ENCODE assay signal across 8 cellular contexts in the genomic region with DNA sequence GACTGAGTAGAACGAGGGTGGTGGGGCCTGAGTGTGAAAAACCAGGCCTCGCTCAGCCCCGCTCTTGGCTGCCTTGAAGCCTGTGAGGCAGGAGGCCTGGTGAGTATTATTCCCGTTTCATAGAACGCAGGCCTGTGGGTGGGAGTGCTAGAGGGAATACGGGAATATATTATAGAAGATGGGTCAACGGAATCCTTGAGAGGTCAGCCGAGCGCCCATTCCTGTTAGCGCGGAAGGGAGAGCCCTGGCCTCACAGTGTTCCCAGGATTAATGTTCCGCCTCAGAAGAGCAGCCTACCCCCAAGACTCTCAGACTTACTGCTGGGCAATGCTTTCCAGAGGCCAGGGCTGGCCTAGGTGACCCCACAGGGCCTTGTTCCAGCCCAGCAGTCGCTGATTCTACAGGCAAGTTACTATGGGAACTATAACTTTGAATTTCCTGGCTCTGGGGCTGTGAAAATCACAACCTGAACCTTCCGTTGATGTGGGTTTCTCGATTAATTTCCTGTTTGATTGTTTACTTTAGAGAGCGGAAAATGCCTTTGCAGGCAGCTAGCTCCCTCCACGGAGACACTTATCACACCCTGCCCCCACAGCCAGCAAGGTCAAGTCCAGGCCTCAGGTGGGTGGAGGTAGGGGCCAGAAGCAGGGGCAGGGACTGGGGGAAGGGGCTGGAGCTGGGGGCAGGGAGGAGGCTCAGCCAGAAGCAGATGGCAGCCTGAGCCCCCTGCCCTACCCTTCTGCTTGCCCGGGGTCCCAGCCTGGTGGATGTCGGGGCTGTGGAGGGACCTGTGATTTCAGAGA.
DNase-seq lines count a peak whose midpoint lies in the region; ATAC-seq and TF ChIP-seq lines count a peak whose summit lies in the region.

No MANE protein-coding gene starts in this region.

- CTCF ChIA-PET in MCF 10A (lab: Yijun Ruan, JAX): no interaction called here

- no peaks in the 10 kb centered on the region for H3K79me2 ChIP-seq in hepatocyte

- TF ChIP-seq CTCF in hepatocyte (IDR thresholded peaks at IDR 0.05; ENCODE audit: poor library complexity) (no peak), MCF 10A (IDR thresholded peaks at IDR 0.05; ENCODE audit: unreplicated experiment) (no peak)

- H3K27me3 ChIP-seq in hepatocyte: no peaks in the 10 kb centered on the region

- POLR2A ChIA-PET in MCF 10A (lab: Yijun Ruan, JAX): no interaction called here

- intact Hi-C loops in MCF 10A (cut with micrococcal nuclease): no loop called here

- BruUV-seq in MCF 10A (replicated peaks; lab: Mats Ljungman, UMichigan): no TSS peak

- H3K4me3 Mint-ChIP-seq in MCF 10A (ENCODE audit: unreplicated experiment): no peak overlapping the region

- H3K36me3 Mint-ChIP-seq in MCF 10A (ENCODE audit: insufficient read depth, unreplicated experiment): peaks cover 15% of the 10 kb centered on the region

- no peaks in the 10 kb centered on the region for H3K27me3 Mint-ChIP-seq in MCF 10A (ENCODE audit: insufficient read depth, unreplicated experiment)

- H3K27ac ChIP-seq in KOPT-K1 (ENCODE audit: low read depth, low read length, poor library complexity, severe bottlenecking): peak overlapping the region; percentile 73
- H3K27ac ChIP-seq in hepatocyte: peak overlapping the region; percentile 89

- no peaks in the 10 kb centered on the region for H3K9me3 ChIP-seq in KOPT-K1 (ENCODE audit: insufficient read depth, low read length, poor library complexity, severe bottlenecking)
- H3K9me3 ChIP-seq in hepatocyte (ENCODE audit: low read depth): no peaks in the 10 kb centered on the region

- H3K9me3 Mint-ChIP-seq in MCF 10A (ENCODE audit: unreplicated experiment): peaks cover 18% of the 10 kb centered on the region

- H3K36me3 ChIP-seq in KOPT-K1 (ENCODE audit: insufficient read depth, low read length): no peaks in the 10 kb centered on the region
- H3K36me3 ChIP-seq in hepatocyte (replicated peaks; ENCODE audit: insufficient read depth, low read depth): no peaks in the 10 kb centered on the region

- no peak overlapping the region for H2AFZ ChIP-seq in hepatocyte

- WGBS in hepatocyte (ENCODE audit: low lambda C conversion rate, missing lambda C conversion rate): 62% methylated on average over 16 of the region's 19 CpGs

- no peaks in the 10 kb centered on the region for H4K20me1 ChIP-seq in hepatocyte (ENCODE audit: insufficient read depth, poor library complexity, severe bottlenecking)

- peaks cover 36% of the 10 kb centered on the region for H3K4me1 Mint-ChIP-seq in MCF 10A (ENCODE audit: insufficient read depth, unreplicated experiment)

- no peak overlapping the region for H3K4me3 ChIP-seq in hepatocyte

- peak overlapping the region; percentile 41 for H3K4me2 ChIP-seq in hepatocyte

- no peak for ATAC-seq in HG02938 (IDR thresholded peaks at IDR 0.05; ENCODE audit: unreplicated experiment)

- H3K9me2 ChIP-seq in hepatocyte (replicated peaks; ENCODE audit: insufficient read depth): no peaks in the 10 kb centered on the region

- no peak overlapping the region for H3K27ac Mint-ChIP-seq in MCF 10A (ENCODE audit: low read depth, unreplicated experiment)

- DNase-seq in activated effector memory CD4-positive, alpha-beta T cell treated with Interleukin-2 at 50 U/mL for 16 hours: peak; percentile 45
- DNase-seq in hepatocyte (ENCODE audit: low spot score) (no peak), superior temporal gyrus (ENCODE audit: extremely low spot score) (no peak), amygdala (lab: John Stamatoyannopoulos, UW) (no peak), MCF 10A (ENCODE audit: unreplicated experiment) (no peak)
- DNase-seq in stimulated activated CD8-positive, alpha-beta memory T cell treated with anti-CD3 and anti-CD28 coated beads, Interleukin-4, amount 100 ng/mL, for 48 hours: peak; percentile 48

- H3K4me1 ChIP-seq in hepatocyte (ENCODE audit: insufficient read depth): peaks cover 59% of the 10 kb centered on the region

Comparison
In these comparisons a context has a peak if more than half of its experiments do, and no peak if none do; other contexts are left out.
1. DNase-seq: peak in activated effector memory CD4-positive, alpha-beta T cell treated with Interleukin-2 at 50 U/mL for 16 hours (single experiment) and stimulated activated CD8-positive, alpha-beta memory T cell treated with anti-CD3 and anti-CD28 coated beads, Interleukin-4, amount 100 ng/mL, for 48 hours (single experiment); none in hepatocyte (single experiment), superior temporal gyrus (single experiment), amygdala (0 of 56) and MCF 10A (single experiment).